Comparison of ENCODE assay signal across 15 cellular contexts in the genomic region with DNA sequence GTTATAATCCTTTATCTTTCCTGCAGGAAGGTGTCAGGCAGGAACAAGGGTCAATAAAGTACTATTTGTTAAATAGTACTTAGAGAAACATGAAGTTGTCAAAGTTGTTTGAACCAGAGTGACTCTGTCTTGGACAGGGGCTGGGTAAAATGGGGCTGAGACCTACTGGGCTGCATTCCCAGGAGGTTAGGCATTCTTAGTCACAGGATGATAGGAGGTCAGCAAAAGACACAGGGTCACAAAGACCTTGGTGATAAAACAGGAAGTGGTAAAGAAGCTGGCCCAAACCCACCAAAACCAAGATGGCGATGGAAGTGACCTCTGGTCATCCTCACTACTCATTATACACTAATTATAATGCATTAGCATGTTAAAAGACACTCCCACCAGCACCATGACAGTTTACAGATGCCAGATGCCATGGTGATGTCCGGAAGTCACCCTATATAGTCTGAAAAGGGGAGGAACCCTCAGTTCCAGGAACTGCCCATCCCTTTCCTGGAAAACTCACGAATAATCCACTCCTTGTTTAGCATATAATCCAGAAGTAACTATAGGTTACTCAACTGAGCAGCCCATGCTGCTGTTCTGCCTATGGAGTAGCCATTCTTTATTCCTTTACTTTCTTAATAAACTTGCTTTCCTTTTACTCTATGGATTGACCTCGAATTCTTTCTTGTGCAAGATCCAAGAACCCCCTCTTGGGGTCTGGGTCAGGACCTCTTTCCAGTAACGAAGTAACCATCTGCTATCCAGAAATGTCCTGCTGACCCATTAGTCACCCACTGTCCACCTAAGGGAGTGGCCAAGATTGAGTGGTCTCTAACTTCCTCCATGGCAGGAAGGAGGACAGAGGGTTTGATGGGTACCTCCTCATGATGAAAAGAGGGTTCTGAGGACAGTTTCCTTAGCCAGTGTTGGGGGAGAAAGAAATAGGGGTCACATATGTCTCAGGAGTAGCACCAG. TPM values are rescaled to one million over a fixed set of nuclear protein-coding genes. Genes with fewer than 3 reads are reported as not detected.
DNase-seq lines count a peak whose midpoint lies in the region; ATAC-seq and TF ChIP-seq lines count a peak whose summit lies in the region.
"Had no signal": no experiment of that assay in that cellular context is flagged by ENCODE, and none has a peak within 500 bp of the region (broad histone marks: within the 10 kb centered on the region; RNA-seq: fewer than 3 reads in every experiment).

No MANE protein-coding gene starts in this region.

- no peaks in the 10 kb centered on the region for H3K79me2 ChIP-seq in PC-9 (ENCODE audit: low read depth)

- DNase-seq in EH (ENCODE audit: low read depth) (peak; percentile 23), PC-9 (peak in 1 of 2 experiments; percentile 45)
- no peak for DNase-seq in natural killer cell treated with Interleukin-12 subunit alpha and Interleukin-12 subunit beta and Interleukin-15 and Interleukin-18, amount 100 ng/mL, for 72 hours (ENCODE audit: low spot score)
- DNase-seq: HFFc6; KBM-7; NCI-H2081 treated with DMSO at 0.1 percent for 48 hours; stimulated activated naive CD8-positive, alpha-beta T cell treated with anti-CD3 and anti-CD28 coated beads, Interleukin-15, Interleukin-2, amounts not matched to agents 100 U/mL and 50 U/mL, for 24 hours had no signal

- peaks cover 19% of the 10 kb centered on the region for H3K4me1 ChIP-seq in PC-9 (replicated peaks; ENCODE audit: insufficient read depth)
- H3K4me1 ChIP-seq in esophagus (ENCODE audit: control insufficient read depth in 2 of 2, insufficient read depth in 2 of 2, low read length in 1 of 2) = peaks cover 0 to 3% of the 10 kb centered on the region in 2 donors
- peaks cover 3 to 11% of the 10 kb centered on the region in 2 donors for H3K4me1 ChIP-seq in mucosa of rectum (ENCODE audit: control insufficient read depth in 2 of 2, insufficient read depth in 2 of 2, low read length in 2 of 2)
- H3K4me1 ChIP-seq: BLaER1, right atrium auricular region had no signal

- no peaks in the 10 kb centered on the region for H3K9me2 ChIP-seq in PC-9 (ENCODE audit: insufficient read depth)

- no peak overlapping the region for H3K4me3 Mint-ChIP-seq in natural killer cell treated with Interleukin-12 subunit alpha and Interleukin-12 subunit beta and Interleukin-15 and Interleukin-18, amount 100 ng/mL, for 72 hours
- H3K4me3 Mint-ChIP-seq: HFFc6 had no signal

- no peak overlapping the region for H3K27ac Mint-ChIP-seq in natural killer cell treated with Interleukin-12 subunit alpha and Interleukin-12 subunit beta and Interleukin-15 and Interleukin-18, amount 100 ng/mL, for 72 hours
- H3K27ac Mint-ChIP-seq: HFFc6 had no signal

- POLR2A ChIA-PET in PC-9 (lab: Charles Lee; ENCODE audit: unreplicated experiment) = no interaction called here

- no peak for TF ChIP-seq CTCF in PC-9 (conservative IDR thresholded peaks at IDR 0.05)

- H4K20me1 ChIP-seq in PC-9 (ENCODE audit: insufficient read depth) = no peaks in the 10 kb centered on the region
- H4K20me1 ChIP-seq: BLaER1 had no signal

- BruUV-seq in PC-9 (replicated peaks; lab: Mats Ljungman, UMichigan) = no TSS peak

- H3K9me3 ChIP-seq in PC-9 (ENCODE audit: insufficient read depth, low read depth) (peaks cover 14% of the 10 kb centered on the region; the same call in 1 of the 2 replicates), esophagus (ENCODE audit: control insufficient read depth in 2 of 2, insufficient read depth in 1 of 2, low read depth in 1 of 2, low read length in 1 of 2) (no peaks in the 10 kb centered on the region), mucosa of rectum (ENCODE audit: control insufficient read depth in 2 of 2, low read length in 2 of 2) (no peaks in the 10 kb centered on the region)
- H3K9me3 ChIP-seq: right atrium auricular region had no signal

- 0 out of 2 replicates have a peak, but pooled peaks cover 4% of the 10 kb centered on the region for H3F3A ChIP-seq in PC-9 (ENCODE audit: insufficient read depth, low read depth)

- H3K27me3 ChIP-seq in PC-9 (ENCODE audit: insufficient read depth, low read depth) (no peaks in the 10 kb centered on the region), esophagus (ENCODE audit: control insufficient read depth in 1 of 2, insufficient read depth in 2 of 2, low read length in 2 of 2) (no peaks in the 10 kb centered on the region), mucosa of rectum (ENCODE audit: control insufficient read depth in 2 of 2, insufficient read depth in 2 of 2, low read length in 2 of 2) (no peaks in the 10 kb centered on the region)
- H3K27me3 ChIP-seq: BLaER1, right atrium auricular region had no signal

- intact Hi-C loops in PC-9 (cut with micrococcal nuclease; ENCODE audit: unreplicated experiment) = no loop called here

- H3K36me3 ChIP-seq in PC-9 (ENCODE audit: low read depth) = no peaks in the 10 kb centered on the region
- H3K36me3 ChIP-seq in esophagus (ENCODE audit: control insufficient read depth in 2 of 2, insufficient read depth in 2 of 2, low read length in 1 of 2) = no peaks in the 10 kb centered on the region
- no peaks in the 10 kb centered on the region for H3K36me3 ChIP-seq in mucosa of rectum (ENCODE audit: control insufficient read depth in 2 of 2, insufficient read depth in 2 of 2, low read length in 2 of 2)
- H3K36me3 ChIP-seq: BLaER1, right atrium auricular region had no signal

- peaks cover 6% of the 10 kb centered on the region for H3K36me3 Mint-ChIP-seq in natural killer cell treated with Interleukin-12 subunit alpha and Interleukin-12 subunit beta and Interleukin-15 and Interleukin-18, amount 100 ng/mL, for 72 hours

- 72 to 74% methylated on average over 5 of the region's 5 CpGs for WGBS in esophagus, 2 donors

- H3K9ac ChIP-seq in mucosa of rectum (ENCODE audit: low read depth in 1 of 2, low read length in 2 of 2) = no peak overlapping the region
- H3K9ac ChIP-seq: BLaER1 had no signal

- H3K27me3 Mint-ChIP-seq in natural killer cell treated with Interleukin-12 subunit alpha and Interleukin-12 subunit beta and Interleukin-15 and Interleukin-18, amount 100 ng/mL, for 72 hours = peaks cover 0 to 12% of the 10 kb centered on the region in 2 donors

- peak overlapping the region; percentile 62 for H2AFZ ChIP-seq in PC-9

- peaks cover 6% of the 10 kb centered on the region for H3K9me3 Mint-ChIP-seq in natural killer cell treated with Interleukin-12 subunit alpha and Interleukin-12 subunit beta and Interleukin-15 and Interleukin-18, amount 100 ng/mL, for 72 hours

- H3K27ac ChIP-seq in PC-9 = peak overlapping the region; percentile 76
- peak overlapping the region; percentile 64 to 67 for H3K27ac ChIP-seq in esophagus (ENCODE audit: low read depth in 2 of 2, low read length in 1 of 2)
- H3K27ac ChIP-seq in mucosa of rectum (ENCODE audit: low read depth in 2 of 2, low read length in 2 of 2) = peak overlapping the region; percentile 79
- H3K27ac ChIP-seq: BLaER1, right atrium auricular region had no signal

- no peak for ATAC-seq in GM18517 (IDR thresholded peaks at IDR 0.05; ENCODE audit: unreplicated experiment)
- ATAC-seq in HG03108 (IDR thresholded peaks at IDR 0.05; ENCODE audit: unreplicated experiment) = no peak
- ATAC-seq in natural killer cell treated with Interleukin-12 subunit alpha and Interleukin-12 subunit beta and Interleukin-15 and Interleukin-18, amount 100 ng/mL, for 72 hours = no peak
- ATAC-seq in HG02852 (IDR thresholded peaks at IDR 0.05; ENCODE audit: unreplicated experiment) = no peak
- ATAC-seq: stimulated activated naive CD8-positive, alpha-beta T cell treated with anti-CD3 and anti-CD28 coated beads, Interleukin-15, Interleukin-2, amounts not matched to agents 100 U/mL and 50 U/mL, for 24 hours had no signal

- H3K4me1 Mint-ChIP-seq in natural killer cell treated with Interleukin-12 subunit alpha and Interleukin-12 subunit beta and Interleukin-15 and Interleukin-18, amount 100 ng/mL, for 72 hours (ENCODE audit: low read depth in 2 of 2) = peaks cover 0 to 2% of the 10 kb centered on the region in 2 donors

- H3K4me2 ChIP-seq in PC-9 = peak overlapping the region; percentile 39
- H3K4me2 ChIP-seq: BLaER1 had no signal

- CTCF ChIA-PET in PC-9 (lab: Charles Lee) = no interaction called here

- H3K4me3 ChIP-seq in PC-9 = no peak overlapping the region
- no peak overlapping the region for H3K4me3 ChIP-seq in esophagus (ENCODE audit: low read depth in 1 of 2, low read length in 2 of 2)
- H3K4me3 ChIP-seq in mucosa of rectum (ENCODE audit: low read length in 2 of 2) = peak overlapping the region in 1 of 2 donors; percentile 1
- H3K4me3 ChIP-seq: BLaER1, right atrium auricular region had no signal

RNA-seq across cellular contexts. Expression of a gene that starts 19.6 kb away (rescaled TPM):
- total RNA-seq in PC-9 (2021) = not detected in 2 replicates
- under 1 TPM in 1 of 2 donors, not detected in 1; 0.18 TPM for polyA plus RNA-seq in esophagus
- not detected for total RNA-seq in natural killer cell treated with Interleukin-12 subunit alpha and Interleukin-12 subunit beta and Interleukin-15 and Interleukin-18, amount 100 ng/mL, for 72 hours
- total RNA-seq: HFFc6; right atrium auricular region; T-helper 1 cell treated with Interleukin-12 subunit alpha and Interleukin-12 subunit beta and Interleukin-4 antibody, amounts not matched to agents 30 ng/mL and 1 ng/mL, for 36 hours had no signal
